ENCODE assay signal across 9 cellular contexts in genomic region chr7:16647435-16647960, GRCh38. TPM values are rescaled to one million over a fixed set of nuclear protein-coding genes. Genes with fewer than 3 reads are reported as not detected.
A peak's percentile ranks its signal among the peaks of the same experiment; 100 is the strongest.
DNase-seq lines count a peak whose midpoint lies in the region; ATAC-seq and TF ChIP-seq lines count a peak whose summit lies in the region.
"Had no signal": no experiment of that assay in that cellular context is flagged by ENCODE, and none has a peak within 500 bp of the region (broad histone marks: within the 10 kb centered on the region; RNA-seq: fewer than 3 reads in every experiment).

No MANE protein-coding gene starts in this region.

- H3K27ac Mint-ChIP-seq in activated CD8-positive, alpha-beta memory T cell treated with anti-CD3 and anti-CD28 coated beads, Interleukin-2, amount 10 ng/mL, durations not matched to agents 7 days and 5 days, result peak overlapping the region; percentile 82
- peak overlapping the region in 1 of 2 donors; percentile 1 for H3K27ac Mint-ChIP-seq in T-cell

- CTCF ChIA-PET in activated CD8-positive, alpha-beta memory T cell treated with anti-CD3 and anti-CD28 coated beads, Interleukin-2, amount 10 ng/mL, durations not matched to agents 7 days and 5 days (lab: Charles Lee), result no interaction called here
- CTCF ChIA-PET in T-cell (lab: Charles Lee), result interaction anchor here in 1 of 2 donors (0.9 kb wide), 1 partner anchor 83 kb away, joined by 3 read pairs; no protein-coding TSS in a partner anchor

- no peaks in the 10 kb centered on the region for H3K36me3 ChIP-seq in stomach smooth muscle (ENCODE audit: control insufficient read depth in 2 of 2, insufficient read depth in 2 of 2, low read length in 2 of 2)

- H3K4me1 Mint-ChIP-seq in activated CD8-positive, alpha-beta memory T cell treated with anti-CD3 and anti-CD28 coated beads, Interleukin-2, amount 10 ng/mL, durations not matched to agents 7 days and 5 days, result peaks cover 67% of the 10 kb centered on the region
- H3K4me1 Mint-ChIP-seq in T-cell, result peaks cover 76 to 86% (median 78%) of the 10 kb centered on the region in 3 donors

- no peaks in the 10 kb centered on the region for H3K27me3 Mint-ChIP-seq in activated CD8-positive, alpha-beta memory T cell treated with anti-CD3 and anti-CD28 coated beads, Interleukin-2, amount 10 ng/mL, durations not matched to agents 7 days and 5 days
- H3K27me3 Mint-ChIP-seq in T-cell, result no peaks in the 10 kb centered on the region

- no peak for DNase-seq in activated CD8-positive, alpha-beta memory T cell treated with anti-CD3 and anti-CD28 coated beads, Interleukin-2, amount 10 ng/mL, durations not matched to agents 7 days and 5 days
- no peak for DNase-seq in activated CD8-positive, alpha-beta memory T cell treated with anti-CD3 and anti-CD28 coated beads for 24 hours
- DNase-seq in T-cell (no peak), fibroblast of the aortic adventitia (ENCODE audit: low read depth) (no peak), dedifferentiated amniotic fluid mesenchymal stem cell (ENCODE audit: extremely low spot score) (no peak)
- DNase-seq: NCI-H226 had no signal

- H3K4me1 ChIP-seq in stomach smooth muscle (ENCODE audit: control insufficient read depth, insufficient read depth, low read length), result peaks cover 5% of the 10 kb centered on the region

- H3K27me3 ChIP-seq in stomach smooth muscle (ENCODE audit: control insufficient read depth in 1 of 2, insufficient read depth in 2 of 2, low read length in 2 of 2), result no peaks in the 10 kb centered on the region

- H3K9me3 Mint-ChIP-seq in activated CD8-positive, alpha-beta memory T cell treated with anti-CD3 and anti-CD28 coated beads, Interleukin-2, amount 10 ng/mL, durations not matched to agents 7 days and 5 days (ENCODE audit: low read depth), result no peaks in the 10 kb centered on the region
- H3K9me3 Mint-ChIP-seq in T-cell, result no peaks in the 10 kb centered on the region

- peaks cover 10% of the 10 kb centered on the region for H3K36me3 Mint-ChIP-seq in activated CD8-positive, alpha-beta memory T cell treated with anti-CD3 and anti-CD28 coated beads, Interleukin-2, amount 10 ng/mL, durations not matched to agents 7 days and 5 days
- H3K36me3 Mint-ChIP-seq in T-cell, result no peaks in the 10 kb centered on the region

- no peak for TF ChIP-seq CTCF in fibroblast of the aortic adventitia (IDR thresholded peaks at IDR 0.05; ENCODE audit: insufficient read depth, low read length)

- H3K9me3 ChIP-seq in stomach smooth muscle (ENCODE audit: control insufficient read depth in 2 of 2, low read length in 2 of 2), result no peaks in the 10 kb centered on the region

- POLR2A ChIA-PET in T-cell (lab: Charles Lee), result interaction anchor here in 1 of 2 donors (1.0 kb wide), 1 partner anchor 11 kb away, joined by 5 read pairs; no protein-coding TSS in a partner anchor

- no peak overlapping the region for H3K27ac ChIP-seq in stomach smooth muscle (ENCODE audit: low read length)

- peak overlapping the region in 1 of 2 donors; percentile 79 for H3K9ac ChIP-seq in stomach smooth muscle (ENCODE audit: low read length in 2 of 2)

- peak overlapping the region; percentile 86 for H3K4me3 Mint-ChIP-seq in activated CD8-positive, alpha-beta memory T cell treated with anti-CD3 and anti-CD28 coated beads, Interleukin-2, amount 10 ng/mL, durations not matched to agents 7 days and 5 days
- H3K4me3 Mint-ChIP-seq in T-cell, result peak overlapping the region; percentile 89 to 98 (median 97)

- H3K4me3 ChIP-seq in fibroblast of the aortic adventitia (ENCODE audit: low read depth, low read length) (peak overlapping the region; percentile 91), stomach smooth muscle (ENCODE audit: low read length in 2 of 2) (peak overlapping the region; percentile 89 to 95)

- ATAC-seq in activated CD8-positive, alpha-beta memory T cell treated with anti-CD3 and anti-CD28 coated beads, Interleukin-2, amount 10 ng/mL, durations not matched to agents 7 days and 5 days, result no peak
- no peak for ATAC-seq in T-cell (replicated peaks in 1 of 4)
- ATAC-seq in HG03520 (IDR thresholded peaks at IDR 0.05; ENCODE audit: unreplicated experiment), result no peak
- ATAC-seq in GM19397 (IDR thresholded peaks at IDR 0.05; ENCODE audit: unreplicated experiment), result no peak

RNA-seq across cellular contexts. Expression of gene BZW2, which starts 1.5 kb away (rescaled TPM):
- 10 to 100 TPM; 49.9 to 72.1 TPM for total RNA-seq in activated CD8-positive, alpha-beta memory T cell treated with anti-CD3 and anti-CD28 coated beads, Interleukin-2, amount 10 ng/mL, durations not matched to agents 7 days and 5 days
- total RNA-seq in T-cell, result 10 to 100 TPM; 22.1 to 35.1 (median 30.2) TPM
- 35.6 and 61.8 TPM in 2 replicates for total RNA-seq in fibroblast of the aortic adventitia (ENCODE audit: low replicate concordance)

RNA-seq across cellular contexts. Expression of gene ANKMY2, which starts 1.9 kb away (rescaled TPM):
- total RNA-seq in activated CD8-positive, alpha-beta memory T cell treated with anti-CD3 and anti-CD28 coated beads, Interleukin-2, amount 10 ng/mL, durations not matched to agents 7 days and 5 days, result 10 to 100 TPM; 11.5 to 13.1 TPM
- total RNA-seq in T-cell (10 to 100 TPM in 2 of 5 donors, 1 to 10 TPM in 3; 7.8 to 10.9 (median 10.0) TPM), fibroblast of the aortic adventitia (ENCODE audit: low replicate concordance) (24.9 and 30.2 TPM in 2 replicates)
